8 cellular contexts compared by ENCODE assay signal in genomic region chr1:212791676-212792395, GRCh38. TPM values are rescaled to one million over a fixed set of nuclear protein-coding genes. Genes with fewer than 3 reads are reported as not detected.
A peak's percentile ranks its signal among the peaks of the same experiment; 100 is the strongest.
DNase-seq lines count a peak whose midpoint lies in the region; TF ChIP-seq lines count a peak whose summit lies in the region.

Gene NSL1 (minus strand): TSS chr1:212791777. CDS start chr1:212791763, 14 bp downstream.
Gene TATDN3 (plus strand): TSS chr1:212791894. CDS start chr1:212791922, 28 bp downstream.

- no peaks in the 10 kb centered on the region for H3K9me3 ChIP-seq in effector memory CD4-positive, alpha-beta T cell (ENCODE audit: control insufficient read depth, low read length)

- CTCF ChIA-PET in activated CD8-positive, alpha-beta memory T cell treated with anti-CD3 and anti-CD28 coated beads for 36 hours (lab: Charles Lee) = interaction anchor here (0.6 to 2.3 kb wide), 12 partner anchors 9 to 336 kb away, joined by 3 to 14 read pairs (median 3); no protein-coding TSS in a partner anchor

- no peak for TF ChIP-seq CTCF in GM20000 (IDR thresholded peaks at IDR 0.05; ENCODE audit: extremely low read depth, missing control alignments)

- H3K4me1 ChIP-seq in effector memory CD4-positive, alpha-beta T cell (ENCODE audit: control insufficient read depth, insufficient read depth, low read length, poor library complexity, severe bottlenecking) = peaks cover 13% of the 10 kb centered on the region

- DNase-seq in COLO668 (lab: John Stamatoyannopoulos, UW; ENCODE audit: unreplicated experiment) (peak; percentile 98), GM20000 (ENCODE audit: low spot score) (peak; percentile 77), HS-5 (ENCODE audit: low read depth) (peak; percentile 89), NK-92 (lab: John Stamatoyannopoulos, UW; ENCODE audit: unreplicated experiment) (peak; percentile 63), medulla oblongata (ENCODE audit: extremely low spot score) (peak; percentile 92)
- DNase-seq in effector memory CD4-positive, alpha-beta T cell = peak; percentile 83 to 86 (median 85)
- peak; percentile 85 to 96 (median 86) for DNase-seq in stimulated activated CD4-positive, alpha-beta T cell treated with anti-CD3 and anti-CD28 coated beads, TNF-alpha, amount 100 ng/mL, for 48 hours (ENCODE audit: low read depth in 3 of 3)

- H3K4me3 ChIP-seq in effector memory CD4-positive, alpha-beta T cell (ENCODE audit: insufficient read depth, low read depth, low read length, poor library complexity, severe bottlenecking) = peak within 1 kb of the TSS; percentile 99

- POLR2A ChIA-PET in activated CD8-positive, alpha-beta memory T cell treated with anti-CD3 and anti-CD28 coated beads for 36 hours (lab: Charles Lee) = interaction anchor here (0.6 to 1.6 kb wide), 10 partner anchors 37 to 1639 kb away, joined by 3 to 7 read pairs (median 4); partner anchors contain the start of genes ATF3 and FLVCR1

- H3K27me3 ChIP-seq in effector memory CD4-positive, alpha-beta T cell (replicated peaks; ENCODE audit: control insufficient read depth, insufficient read depth, low read length, poor library complexity, severe bottlenecking) = no peaks in the 10 kb centered on the region

- peak within 1 kb of the TSS; percentile 76 for H3K27ac ChIP-seq in effector memory CD4-positive, alpha-beta T cell (ENCODE audit: insufficient read depth, low read length, poor library complexity, severe bottlenecking)

- peaks cover 2% of the 10 kb centered on the region for H3K36me3 ChIP-seq in effector memory CD4-positive, alpha-beta T cell (ENCODE audit: control insufficient read depth, insufficient read depth, low read length)

RNA-seq across cellular contexts. Expression of gene NSL1, which starts in this region (rescaled TPM):
- total RNA-seq in activated CD8-positive, alpha-beta memory T cell treated with anti-CD3 and anti-CD28 coated beads for 36 hours = 10 to 100 TPM; 40.3 to 40.4 TPM

RNA-seq across cellular contexts. Expression of gene TATDN3, which starts in this region (rescaled TPM):
- total RNA-seq in activated CD8-positive, alpha-beta memory T cell treated with anti-CD3 and anti-CD28 coated beads for 36 hours = 10 to 100 TPM; 15.1 to 16.5 TPM

Comparison
In these comparisons a context has a peak if more than half of its experiments do, and no peak if none do; other contexts are left out.
1. Peak in every context shown above with its lines: DNase-seq, H3K4me3 ChIP-seq and H3K27ac ChIP-seq.